In genomic region chr2:219544567-219544966, GRCh38 we compare ENCODE assay signal across 8 cellular contexts. TPM values are rescaled to one million over a fixed set of nuclear protein-coding genes. Genes with fewer than 3 reads are reported as not detected.
DNase-seq lines count a peak whose midpoint lies in the region; ATAC-seq, FAIRE-seq and TF ChIP-seq lines count a peak whose summit lies in the region.

No MANE protein-coding gene starts in this region.

- H3K9me3 ChIP-seq in HUES48 (ENCODE audit: control insufficient read depth, insufficient read depth, low read length) (no peaks in the 10 kb centered on the region), breast epithelium (no peaks in the 10 kb centered on the region)

- no peak for ATAC-seq in natural killer cell

- CTCF ChIA-PET in AG04449 (lab: Yijun Ruan, JAX) = interaction anchor here (1.4 to 10.5 kb wide), 8 partner anchors 16 to 249 kb away, joined by 3 to 206 read pairs (median 16); no protein-coding TSS in a partner anchor

- H3K27me3 Mint-ChIP-seq in natural killer cell (ENCODE audit: low read depth in 2 of 2) = peaks cover 6 to 29% of the 10 kb centered on the region in 2 donors

- H3K9ac ChIP-seq in HUES48 (ENCODE audit: low read depth, low read length) = peak overlapping the region; percentile 42; the same call in 1 of the 2 replicates

- H3K27ac ChIP-seq in HUES48 (ENCODE audit: low read depth, low read length) (no peak overlapping the region), breast epithelium (peak overlapping the region; percentile 90 to 91)

- H3K27ac Mint-ChIP-seq in natural killer cell = peak overlapping the region; percentile 84 to 85

- POLR2A ChIA-PET in AG04449 (lab: Yijun Ruan, JAX) = interaction anchor here (1.8 kb wide), 1 partner anchor 46 kb away, joined by 7 read pairs; the partner anchor contains the start of gene GMPPA

- FAIRE-seq in urothelium cell line (lab: Jason Lieb, UNC) = no peak

- H3K36me3 Mint-ChIP-seq in natural killer cell = no peaks in the 10 kb centered on the region

- intact Hi-C loops in breast epithelium (cut with DNase I; ENCODE audit: low total_unique reads) (loop anchor here (2.0 to 5.0 kb wide), 2 partner anchors 53 to 98 kb away; partner anchors contain the start of gene STK11IP), natural killer cell (cut with micrococcal nuclease) (loop anchor here (1.0 kb wide), 1 partner anchor 8 kb away; no protein-coding TSS in a partner anchor)

- H3K4me1 Mint-ChIP-seq in natural killer cell = peaks cover 30% of the 10 kb centered on the region in 2 donors

- TF ChIP-seq POLR2A in breast epithelium (IDR thresholded peaks at IDR 0.05) = no peak

- H3K4me3 Mint-ChIP-seq in natural killer cell = peak overlapping the region; percentile 85

- peak overlapping the region; percentile 80; the same call in 1 of the 2 replicates for H3K4me3 ChIP-seq in AG04449 (ENCODE audit: low read depth, low read length)
- peak overlapping the region; percentile 89 for H3K4me3 ChIP-seq in HUES48 (ENCODE audit: low read depth, low read length)
- peak overlapping the region; percentile 62 to 85 (median 78) for H3K4me3 ChIP-seq in breast epithelium

- TF ChIP-seq CTCF in AG04449 (IDR thresholded peaks at IDR 0.05; ENCODE audit: insufficient read depth, low read length, missing control alignments) = no peak
- TF ChIP-seq CTCF in breast epithelium (IDR thresholded peaks at IDR 0.05) = no peak
- TF ChIP-seq CTCF in natural killer cell (IDR thresholded peaks at IDR 0.05) = no peak

- H3K36me3 ChIP-seq in HUES48 (ENCODE audit: control insufficient read depth, insufficient read depth, low read length) (peaks cover 32% of the 10 kb centered on the region), breast epithelium (no peaks in the 10 kb centered on the region)

- H3K4me1 ChIP-seq in HUES48 (ENCODE audit: control insufficient read depth, insufficient read depth, low read length) (peaks cover 11% of the 10 kb centered on the region; the same call in 1 of the 2 replicates), breast epithelium (peaks cover 0 to 8% of the 10 kb centered on the region in 2 donors)

- DNase-seq in AG04449 (ENCODE audit: low read depth, low spot score) = no peak
- DNase-seq in breast epithelium (ENCODE audit: low spot score in 2 of 2) = no peak
- no peak for DNase-seq in natural killer cell
- no peak for DNase-seq in retina
- DNase-seq in urothelium cell line (ENCODE audit: low spot score) = no peak
- DNase-seq in NCI-H2227 (lab: John Stamatoyannopoulos, UW; ENCODE audit: unreplicated experiment) = no peak
- DNase-seq in HuH-7 (ENCODE audit: low spot score) = no peak

- H3K9me3 Mint-ChIP-seq in natural killer cell = no peaks in the 10 kb centered on the region

- H3K27me3 ChIP-seq in HUES48 (ENCODE audit: control insufficient read depth, insufficient read depth, low read length) (peaks cover 9% of the 10 kb centered on the region), breast epithelium (no peaks in the 10 kb centered on the region)

RNA-seq across cellular contexts. Expression of gene TMEM198, which starts 0.7 kb away (rescaled TPM):
- 1 to 10 TPM; 1.6 to 1.9 (median 1.8) TPM for total RNA-seq in breast epithelium
- 1 to 10 TPM; 1.7 to 2.3 (median 1.8) TPM for total RNA-seq in natural killer cell

RNA-seq across cellular contexts. Expression of gene CHPF, which starts 1.0 kb away (rescaled TPM):
- total RNA-seq in breast epithelium = 10 to 100 TPM; 46.5 to 58.9 (median 49.0) TPM
- total RNA-seq in natural killer cell = 10 to 100 TPM in 2 of 3 donors, 1 to 10 TPM in 1; 9.6 to 19.2 (median 12.7) TPM

RNA-seq across cellular contexts. Expression of gene OBSL1, which starts 26.8 kb away (rescaled TPM):
- total RNA-seq in breast epithelium (10 to 100 TPM; 69.2 to 91.9 (median 73.1) TPM), natural killer cell (1 to 10 TPM in 1 of 3 donors, under 1 TPM in 2; 0.07 to 8.8 (median 0.32) TPM)

RNA-seq across cellular contexts. Expression of gene INHA, which starts 27.5 kb away (rescaled TPM):
- under 1 TPM in 2 of 3 donors, not detected in 1; 0.64 to 0.73 TPM for total RNA-seq in breast epithelium
- total RNA-seq in natural killer cell = not detected

RNA-seq across cellular contexts. Expression of gene ASIC4, which starts 30.3 kb away (rescaled TPM):
- total RNA-seq in breast epithelium (under 1 TPM in 1 of 3 donors, not detected in 2; 0.44 TPM), natural killer cell (under 1 TPM in 2 of 3 donors, not detected in 1; 0.12 to 0.20 TPM)

Comparison
In these comparisons a context has a peak if more than half of its experiments do, and no peak if none do; other contexts are left out.
1. RNA of gene OBSL1, which starts 26.8 kb away (total RNA-seq): 69.2 to 91.9 TPM in breast epithelium; 0.07 to 8.8 TPM in natural killer cell; every median in the first group is over 4 times any median in the second.
2. Peak in every context shown above with its lines, with median percentiles within 50 percentile points of each other: H3K4me3 ChIP-seq.